1 cellular context compared by ENCODE assay signal in genomic region chr16:20911361-20911760, GRCh38.
TF ChIP-seq lines count a peak whose summit lies in the region.

No MANE protein-coding gene starts in this region.

TF ChIP-seq in SK-N-SH, 30 proteins besides CTCF, POLR2A, EP300 and RAD21 (continued from another document):
- TF ChIP-seq SIN3A (IDR thresholded peaks at IDR 0.05; ENCODE audit: borderline replicate concordance, low read depth, low read length) (no peak), YY1 (IDR thresholded peaks at IDR 0.05; ENCODE audit: low read depth) (no peak), GATA2 (CRISPR knock-in tag; IDR thresholded peaks at IDR 0.05) (no peak)
